Comparison of ENCODE assay signal across 13 cellular contexts in the genomic region with DNA sequence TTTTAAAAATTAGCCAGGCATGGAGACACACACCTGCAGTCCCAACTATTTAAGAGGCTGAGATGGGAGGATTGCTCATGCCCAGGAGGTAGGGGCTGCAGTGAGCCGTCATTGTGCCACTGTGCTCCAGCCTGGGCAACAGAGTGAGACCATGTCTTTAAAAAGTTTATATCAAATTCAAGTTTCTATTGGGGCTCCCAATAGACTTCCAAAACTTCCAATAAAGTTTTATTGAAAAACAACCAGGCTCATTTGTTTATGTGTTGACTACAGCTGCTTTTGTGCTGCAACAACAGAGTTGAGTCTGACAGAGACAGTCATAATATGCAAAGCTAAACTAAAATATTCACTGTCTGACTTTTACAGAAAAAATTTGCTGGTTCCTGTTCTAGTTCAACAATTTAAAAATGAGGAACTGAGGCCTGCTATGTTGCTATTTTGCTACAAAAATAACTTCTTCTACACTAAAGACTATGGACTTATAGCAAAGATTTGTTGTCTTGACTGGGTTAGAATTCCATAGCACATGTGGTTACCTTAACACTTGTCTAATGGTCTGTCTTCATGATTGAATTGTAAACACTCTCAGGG.
DNase-seq lines count a peak whose midpoint lies in the region; ATAC-seq lines count a peak whose summit lies in the region.
"Had no signal": no experiment of that assay in that cellular context is flagged by ENCODE, and none has a peak within 500 bp of the region (broad histone marks: within the 10 kb centered on the region; RNA-seq: fewer than 3 reads in every experiment).

No MANE protein-coding gene starts in this region.

- DNase-seq in KBM-7 (peak; percentile 60), activated gamma-delta T cell (lab: John Stamatoyannopoulos, UW) (no peak), occipital lobe (lab: John Stamatoyannopoulos, UW) (no peak)
- no peak for DNase-seq in stimulated activated naive CD8-positive, alpha-beta T cell treated with anti-CD3 and anti-CD28 coated beads, Interleukin-15, Interleukin-2, amounts not matched to agents 100 U/mL and 50 U/mL, for 24 hours
- no peak for DNase-seq in stimulated activated CD4-positive, alpha-beta T cell treated with anti-CD3 and anti-CD28 coated beads, Interleukin-4, amount 100 ng/mL, for 24 hours
- DNase-seq: amygdala, cortex of kidney, H7, NCI-H1092, testis had no signal

- in situ Hi-C loops in KBM-7 (cut with MboI; ENCODE audit: low pct_unique_long_range_greater_than_20kb, low sequenced_read_pairs) = no loop called here

- peaks cover 23% of the 10 kb centered on the region for H3K9me3 Mint-ChIP-seq in dendritic cell treated with granulocyte-macrophage colony-stimulating factor and Interleukin-4, amounts not matched to agents 40 ng/mL and 50 ng/mL, for 4 days

- ATAC-seq in GM18502 (IDR thresholded peaks at IDR 0.05; ENCODE audit: poor library complexity, unreplicated experiment) (peak; percentile 80), GM21723 (IDR thresholded peaks at IDR 0.05; ENCODE audit: unreplicated experiment) (peak; percentile 64)
- no peak for ATAC-seq in stimulated activated naive CD8-positive, alpha-beta T cell treated with anti-CD3 and anti-CD28 coated beads, Interleukin-15, Interleukin-2, amounts not matched to agents 100 U/mL and 50 U/mL, for 24 hours

- no peak overlapping the region for H3K4me3 Mint-ChIP-seq in dendritic cell treated with granulocyte-macrophage colony-stimulating factor and Interleukin-4, amounts not matched to agents 40 ng/mL and 50 ng/mL, for 4 days

- peaks cover 7% of the 10 kb centered on the region for H3K36me3 Mint-ChIP-seq in dendritic cell treated with granulocyte-macrophage colony-stimulating factor and Interleukin-4, amounts not matched to agents 40 ng/mL and 50 ng/mL, for 4 days (ENCODE audit: low read depth)

- no peaks in the 10 kb centered on the region for H3K27me3 Mint-ChIP-seq in dendritic cell treated with granulocyte-macrophage colony-stimulating factor and Interleukin-4, amounts not matched to agents 40 ng/mL and 50 ng/mL, for 4 days

- peaks cover 41% of the 10 kb centered on the region for H3K4me1 Mint-ChIP-seq in dendritic cell treated with granulocyte-macrophage colony-stimulating factor and Interleukin-4, amounts not matched to agents 40 ng/mL and 50 ng/mL, for 4 days (ENCODE audit: low read depth)

- intact Hi-C loops in dendritic cell treated with granulocyte-macrophage colony-stimulating factor and Interleukin-4, amounts not matched to agents 40 ng/mL and 50 ng/mL, for 4 days (cut with micrococcal nuclease) = no loop called here

- peak overlapping the region; percentile 89 for H3K27ac Mint-ChIP-seq in dendritic cell treated with granulocyte-macrophage colony-stimulating factor and Interleukin-4, amounts not matched to agents 40 ng/mL and 50 ng/mL, for 4 days
